1 cellular context compared by ENCODE assay signal in genomic region chr1:204106825-204107224, GRCh38.
TF ChIP-seq lines count a peak whose summit lies in the region.

No MANE protein-coding gene starts in this region.

TF ChIP-seq in K562, 482 proteins besides CTCF, POLR2A, EP300 and RAD21:
- TF ChIP-seq ARID2 (IDR thresholded peaks at IDR 0.05), result no peak
- TF ChIP-seq HIVEP1 (CRISPR knock-in tag; IDR thresholded peaks at IDR 0.05), result no peak
- no peak for TF ChIP-seq ZNF586 (CRISPR knock-in tag; conservative IDR thresholded peaks at IDR 0.05)
- TF ChIP-seq HDAC6 (IDR thresholded peaks at IDR 0.05; ENCODE audit: low read depth, low read length), result no peak
- no peak for TF ChIP-seq TBP (optimal IDR thresholded peaks at IDR 0.05; ENCODE audit: low read depth, low read length)
- no peak for TF ChIP-seq PTBP1 (IDR thresholded peaks at IDR 0.05; ENCODE audit: low read depth, low read length)
- TF ChIP-seq GABPB2 (CRISPR knock-in tag; conservative IDR thresholded peaks at IDR 0.05), result no peak
- TF ChIP-seq EGR1 (conservative IDR thresholded peaks at IDR 0.05), result no peak
- no peak for TF ChIP-seq ZKSCAN1 (IDR thresholded peaks at IDR 0.05; ENCODE audit: low read depth, low read length)
- TF ChIP-seq HLTF (IDR thresholded peaks at IDR 0.05), result no peak
- TF ChIP-seq KDM1A (IDR thresholded peaks at IDR 0.05), result peak; percentile 25 to 68; a peak in 3 of 4 replicates
- TF ChIP-seq TAF9B (IDR thresholded peaks at IDR 0.05; ENCODE audit: partially characterized antibody), result no peak
- TF ChIP-seq GTF2A2 (tag; IDR thresholded peaks at IDR 0.05), result no peak
- TF ChIP-seq ZFP36 (IDR thresholded peaks at IDR 0.05; ENCODE audit: low read depth, low read length, partially characterized antibody), result peak; percentile 83
- TF ChIP-seq ADNP (tag; IDR thresholded peaks at IDR 0.05), result peak; percentile 74
- TF ChIP-seq ZNF174 (CRISPR knock-in tag; IDR thresholded peaks at IDR 0.05), result no peak
- TF ChIP-seq ZNF655 (CRISPR knock-in tag; IDR thresholded peaks at IDR 0.05), result no peak
- TF ChIP-seq SMARCA5 (IDR thresholded peaks at IDR 0.05), result peak; percentile 56; the same call in 1 of the 2 replicates
- no peak for TF ChIP-seq ASH1L (IDR thresholded peaks at IDR 0.05; ENCODE audit: borderline replicate concordance, low read depth, partially characterized antibody)
- TF ChIP-seq BCOR (IDR thresholded peaks at IDR 0.05), result peak; percentile 92
- TF ChIP-seq RBM25 (IDR thresholded peaks at IDR 0.05; ENCODE audit: low read depth, low read length, severe bottlenecking), result peak; percentile 98
- TF ChIP-seq ZBTB43 (CRISPR knock-in tag; IDR thresholded peaks at IDR 0.05), result no peak
TF ChIP-seq in K562: peak in this region for 6.
